In genomic region chr2:171625013-171625412, GRCh38 we compare ENCODE assay signal across 32 cellular contexts.
"Had no signal": no experiment of that assay in that cellular context is flagged by ENCODE, and none has a peak within 500 bp of the region (broad histone marks: within the 10 kb centered on the region; RNA-seq: fewer than 3 reads in every experiment).

No MANE protein-coding gene starts in this region.

- H3K27ac ChIP-seq: adrenal gland, ascending aorta, body of pancreas, brain microvascular endothelial cell, breast epithelium, cardiac muscle cell had no signal

- ATAC-seq: activated naive CD4-positive, alpha-beta T cell treated with anti-CD3 and anti-CD28 coated beads, Interleukin-2, amount 50 U/mL, for 72 hours; activated naive CD8-positive, alpha-beta T cell treated with anti-CD3 and anti-CD28 coated beads, Interleukin-2, amount 50 U/mL, for 24 hours; activated T-cell treated with anti-CD3 and anti-CD28 coated beads, Interleukin-2, amount 50 U/mL, for 4 hours; activated T-cell treated with anti-CD3 and anti-CD28 coated beads, Interleukin-2, amount 50 U/mL, for 72 hours; activated T-helper 17 cell treated with anti-CD3 and anti-CD28 coated beads, Interleukin-2, amount 50 U/mL, for 72 hours; body of pancreas had no signal

- H3K9me3 ChIP-seq: adrenal gland, ascending aorta had no signal

- DNase-seq: activated effector memory CD4-positive, alpha-beta T cell treated with anti-CD3 and anti-CD28 coated beads, Interleukin-2, amount 50 U/mL, for 16 hours; activated effector memory CD4-positive, alpha-beta T cell treated with Interleukin-2 at 50 U/mL for 16 hours; activated gamma-delta T cell; activated gamma-delta T cell treated with Interleukin-2 at 50 U/mL for 16 hours; activated naive CD4-positive, alpha-beta T cell; activated naive CD4-positive, alpha-beta T cell treated with anti-CD3 and anti-CD28 coated beads for 36 hours; activated naive CD4-positive, alpha-beta T cell treated with anti-CD3 and anti-CD28 coated beads, Interleukin-2, amount 10 ng/mL, durations not matched to agents 7 days and 5 days; activated naive CD4-positive, alpha-beta T cell treated with anti-CD3 and anti-CD28 coated beads, Interleukin-2, amount 50 U/mL, for 16 hours; activated naive CD4-positive, alpha-beta T cell treated with Interleukin-2 at 50 U/mL for 16 hours; activated naive CD8-positive, alpha-beta T cell treated with anti-CD3 and anti-CD28 coated beads for 36 hours; activated naive CD8-positive, alpha-beta T cell treated with anti-CD3 and anti-CD28 coated beads, Interleukin-2, amount 10 ng/mL, durations not matched to agents 7 days and 5 days; activated naive CD8-positive, alpha-beta T cell treated with anti-CD3 and anti-CD28 coated beads, Interleukin-2, amount 50 U/mL, for 24 hours; activated T-cell treated with anti-CD3 and anti-CD28 coated beads, Interleukin-2, amount 50 U/mL, for 1 hour; activated T-cell treated with anti-CD3 and anti-CD28 coated beads, Interleukin-2, amount 50 U/mL, for 24 hours; activated T-cell treated with anti-CD3 and anti-CD28 coated beads, Interleukin-2, amount 50 U/mL, for 4 hours; activated T-cell treated with anti-CD3 and anti-CD28 coated beads, Interleukin-2, amount 50 U/mL, for 48 hours; activated T-cell treated with anti-CD3 and anti-CD28 coated beads, Interleukin-2, amount 50 U/mL, for 72 hours; adrenal gland; amniotic stem cell; amygdala; anterior cingulate cortex; aorta; body of pancreas; brain microvascular endothelial cell; caudate nucleus; central memory CD4-positive, alpha-beta T cell; cerebellar nuclear complex had no signal

- H3K36me3 ChIP-seq: adrenal gland, ascending aorta, brain microvascular endothelial cell, breast epithelium, cardiac muscle cell had no signal

- H3K27me3 ChIP-seq: adrenal gland, ascending aorta, body of pancreas, brain microvascular endothelial cell, breast epithelium, cardiac muscle cell had no signal

- H3K4me1 ChIP-seq: adrenal gland, ascending aorta, body of pancreas, breast epithelium had no signal

- H3K4me3 ChIP-seq: adrenal gland, ascending aorta, body of pancreas, breast epithelium, cardiac muscle cell had no signal
